In the genomic region with DNA sequence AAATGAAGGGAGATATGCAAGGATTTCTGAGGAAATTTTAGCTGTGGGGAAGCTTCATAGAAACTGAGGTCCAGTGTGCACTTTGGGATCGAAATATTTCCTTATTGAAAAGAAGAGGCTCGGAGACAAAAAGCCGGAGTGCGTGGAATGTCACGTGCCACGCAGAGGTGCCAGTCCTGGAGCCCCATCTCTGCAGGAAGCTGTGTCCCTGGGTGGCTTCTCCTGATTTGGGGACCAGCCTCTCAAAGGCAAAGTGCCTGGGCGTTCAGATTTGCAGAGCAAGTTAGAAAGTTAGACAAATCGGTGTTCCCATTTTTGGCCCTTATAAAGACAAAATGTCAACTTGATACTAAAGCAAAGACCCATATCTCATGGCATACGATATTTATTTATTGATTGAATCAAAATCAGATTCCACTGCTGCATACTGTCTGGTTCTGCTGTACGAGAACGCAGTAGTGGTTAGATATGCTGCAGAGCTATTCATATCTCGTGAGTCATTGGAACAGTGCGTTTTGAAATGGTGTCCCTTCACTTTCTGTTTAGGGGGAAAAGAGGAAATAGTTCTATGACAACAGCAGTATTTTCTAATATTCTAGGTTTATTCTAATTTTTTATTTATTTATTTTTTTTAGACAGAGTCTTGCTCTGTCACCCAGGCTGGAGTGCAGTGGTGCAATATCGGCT, we compare ENCODE assay signal across 1 cellular context.
TF ChIP-seq lines count a peak whose summit lies in the region.

No MANE protein-coding gene starts in this region.

TF ChIP-seq in GM23338, 12 proteins besides CTCF, POLR2A, EP300 and RAD21 (continued from another document):
- no peak for TF ChIP-seq ZNF462 (CRISPR knock-in tag; IDR thresholded peaks at IDR 0.05)
- TF ChIP-seq ZNF331 (CRISPR knock-in tag; IDR thresholded peaks at IDR 0.05; ENCODE audit: low read depth), result no peak
- no peak for TF ChIP-seq JUNB (IDR thresholded peaks at IDR 0.05; ENCODE audit: unreplicated experiment)
- no peak for TF ChIP-seq ZNF114 (CRISPR knock-in tag; IDR thresholded peaks at IDR 0.05)
- TF ChIP-seq REST (IDR thresholded peaks at IDR 0.05; ENCODE audit: unreplicated experiment), result no peak
